In the genomic region with DNA sequence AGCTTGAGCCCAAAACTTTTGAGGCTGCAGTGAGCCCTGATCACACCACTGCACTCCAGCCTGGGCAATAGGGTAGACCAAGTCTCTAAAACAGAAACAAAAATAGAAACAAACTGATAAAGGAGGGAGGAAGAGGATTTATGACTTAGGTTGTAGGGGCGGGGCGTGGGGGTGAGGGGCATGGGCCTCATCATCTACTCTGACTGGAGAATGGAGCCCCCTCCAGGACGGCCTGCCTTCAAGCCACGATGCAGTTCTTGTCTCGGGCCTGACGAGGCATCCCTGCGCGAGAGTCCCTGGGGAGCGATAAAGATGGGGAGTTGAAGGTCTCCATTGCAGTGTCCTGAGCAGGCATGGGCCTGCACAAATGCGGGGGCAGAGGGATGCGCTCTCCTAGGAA, we compare ENCODE assay signal across 19 cellular contexts.
"Had no signal": no experiment of that assay in that cellular context is flagged by ENCODE, and none has a peak within 500 bp of the region (broad histone marks: within the 10 kb centered on the region; RNA-seq: fewer than 3 reads in every experiment).

No MANE protein-coding gene starts in this region.

- H3K9me3 Mint-ChIP-seq: activated naive CD8-positive, alpha-beta T cell treated with anti-CD3 and anti-CD28 coated beads, Interleukin-2, amount 50 U/mL, for 24 hours; natural killer cell had no signal

- ATAC-seq: activated naive CD8-positive, alpha-beta T cell treated with anti-CD3 and anti-CD28 coated beads, Interleukin-2, amount 50 U/mL, for 24 hours; gastroesophageal sphincter; natural killer cell; psoas muscle; sciatic nerve; SK-N-SH treated with all-trans-retinoic acid at 6 μM for 48 hours had no signal

- H3K4me3 ChIP-seq: ascending aorta, cardiac muscle cell, gastroesophageal sphincter, psoas muscle, spleen had no signal

- H3K27me3 ChIP-seq: ascending aorta, cardiac muscle cell, gastroesophageal sphincter, spleen had no signal

- H3K4me3 Mint-ChIP-seq: natural killer cell had no signal

- H3K9me3 ChIP-seq: ascending aorta, gastroesophageal sphincter, psoas muscle, spleen had no signal

- H3K27ac ChIP-seq: cardiac muscle cell, psoas muscle had no signal

- H3K36me3 Mint-ChIP-seq: natural killer cell had no signal

- DNase-seq: activated CD4-positive, alpha-beta T cell treated with anti-CD3 and anti-CD28 coated beads for 1 hour; activated CD4-positive, alpha-beta T cell treated with anti-CD3 and anti-CD28 coated beads, Interleukin-2, amount 50 U/mL, for 48 hours; activated CD8-positive, alpha-beta memory T cell treated with anti-CD3 and anti-CD28 coated beads, Interleukin-2, amount 50 U/mL, for 48 hours; activated naive CD4-positive, alpha-beta T cell treated with Interleukin-2 at 50 U/mL for 16 hours; activated naive CD8-positive, alpha-beta T cell treated with anti-CD3 and anti-CD28 coated beads, Interleukin-2, amount 50 U/mL, for 24 hours; effector CD4-positive, alpha-beta T cell; hippocampal formation; natural killer cell; occipital lobe; psoas muscle; spleen; stimulated activated CD4-positive, alpha-beta T cell treated with anti-CD3 and anti-CD28 coated beads, Interleukin-1b, Interleukin-23, amount 100 ng/mL, for 48 hours; stimulated activated naive CD4-positive, alpha-beta T cell; trophoblast cell had no signal

- H3K4me1 ChIP-seq: psoas muscle had no signal

- H3K27ac Mint-ChIP-seq: activated naive CD8-positive, alpha-beta T cell treated with anti-CD3 and anti-CD28 coated beads, Interleukin-2, amount 50 U/mL, for 24 hours; natural killer cell had no signal

- H3K36me3 ChIP-seq: cardiac muscle cell had no signal

- H3K27me3 Mint-ChIP-seq: activated naive CD8-positive, alpha-beta T cell treated with anti-CD3 and anti-CD28 coated beads, Interleukin-2, amount 50 U/mL, for 24 hours had no signal
